In genomic region chrX:149630681-149631292, GRCh38 we compare ENCODE assay signal across 9 cellular contexts. TPM values are rescaled to one million over a fixed set of nuclear protein-coding genes. Genes with fewer than 3 reads are reported as not detected.
DNase-seq lines count a peak whose midpoint lies in the region; TF ChIP-seq lines count a peak whose summit lies in the region.
"Had no signal": no experiment of that assay in that cellular context is flagged by ENCODE, and none has a peak within 500 bp of the region (broad histone marks: within the 10 kb centered on the region; RNA-seq: fewer than 3 reads in every experiment).

No MANE protein-coding gene starts in this region.

- in situ Hi-C loops in astrocyte of the spinal cord (cut with HindIII; ENCODE audit: low sequenced_read_pairs): no loop called here

- H3K27me3 ChIP-seq in iPS-20b (ENCODE audit: insufficient read depth, low read length) (peaks cover 34% of the 10 kb centered on the region), skeletal muscle tissue (ENCODE audit: control insufficient read depth in 3 of 3, insufficient read depth in 3 of 3, low read length in 3 of 3) (no peaks in the 10 kb centered on the region)

- peak overlapping the region; percentile 57 for H3K4me3 ChIP-seq in astrocyte of the spinal cord (ENCODE audit: low read depth, low read length)
- H3K4me3 ChIP-seq in iPS-20b (ENCODE audit: low read length): peak overlapping the region; percentile 84
- peak overlapping the region; percentile 76 to 78 (median 76) for H3K4me3 ChIP-seq in skeletal muscle tissue (ENCODE audit: low read length in 3 of 3)

- peaks cover 8% of the 10 kb centered on the region; the same call in 1 of the 2 replicates for H3K4me1 ChIP-seq in iPS-20b (ENCODE audit: insufficient read depth, low read length)
- peaks cover 12 to 28% (median 13%) of the 10 kb centered on the region in 3 donors for H3K4me1 ChIP-seq in skeletal muscle tissue (ENCODE audit: control insufficient read depth in 3 of 3, insufficient read depth in 3 of 3, low read length in 3 of 3)

- TF ChIP-seq CTCF in astrocyte of the spinal cord (IDR thresholded peaks at IDR 0.05; ENCODE audit: low read depth, low read length): peak; percentile 20

- peak; percentile 63 for DNase-seq in DMS 273 (lab: John Stamatoyannopoulos, UW; ENCODE audit: unreplicated experiment)
- no peak for DNase-seq in DMS 273 treated with DMSO at 0.1 percent for 48 hours (lab: John Stamatoyannopoulos, UW)
- DNase-seq in Kasumi-1 (lab: John Stamatoyannopoulos, UW): peak; percentile 6 to 20
- peak; percentile 41 for DNase-seq in astrocyte of the spinal cord (ENCODE audit: low read depth, low spot score)
- DNase-seq in UCSD-AML1 (lab: John Stamatoyannopoulos, UW; ENCODE audit: unreplicated experiment): no peak
- no peak for DNase-seq in cortex of kidney (lab: John Stamatoyannopoulos, UW)

- H3K36me3 ChIP-seq in iPS-20b (ENCODE audit: insufficient read depth, low read depth, low read length) (no peaks in the 10 kb centered on the region), skeletal muscle tissue (ENCODE audit: control insufficient read depth in 3 of 3, insufficient read depth in 3 of 3, low read length in 3 of 3) (no peaks in the 10 kb centered on the region)

- H3K9me3 ChIP-seq in iPS-20b (ENCODE audit: insufficient read depth, low read depth, low read length) (no peaks in the 10 kb centered on the region), skeletal muscle tissue (ENCODE audit: control insufficient read depth in 3 of 3, low read length in 3 of 3) (no peaks in the 10 kb centered on the region)

- no peak overlapping the region for H3K27ac ChIP-seq in iPS-20b (ENCODE audit: low read length)
- H3K27ac ChIP-seq in skeletal muscle tissue (ENCODE audit: low read depth, low read length): peak overlapping the region; percentile 54
- H3K27ac ChIP-seq: 22Rv1 had no signal

- peak overlapping the region; percentile 68; the same call in 1 of the 2 replicates for H3K9ac ChIP-seq in iPS-20b (ENCODE audit: low read depth, low read length)
- peak overlapping the region; percentile 69 to 79 (median 72) for H3K9ac ChIP-seq in skeletal muscle tissue (ENCODE audit: low read depth in 1 of 3, low read length in 3 of 3)

RNA-seq across cellular contexts. Expression of gene TMEM185A, which starts 0.8 kb away (rescaled TPM):
- total RNA-seq in skeletal muscle tissue: 25.6 TPM

RNA-seq across cellular contexts. Expression of gene HSFX2, which starts 35.7 kb away (rescaled TPM):
- total RNA-seq in skeletal muscle tissue: 0.52 TPM

RNA-seq across cellular contexts. Expression of gene MAGEA9B, which starts 43.5 kb away (rescaled TPM):
- total RNA-seq in skeletal muscle tissue: not detected

Comparison
In these comparisons a context has a peak if more than half of its experiments do, and no peak if none do; other contexts are left out.
1. DNase-seq: peak in DMS 273 (single experiment), Kasumi-1 (2 of 2) and astrocyte of the spinal cord (single experiment); none in DMS 273 treated with DMSO at 0.1 percent for 48 hours (single experiment), UCSD-AML1 (single experiment) and cortex of kidney (single experiment).
2. Peak in every context shown above with its lines, with median percentiles within 50 percentile points of each other: H3K4me3 ChIP-seq.